19 cellular contexts compared by ENCODE assay signal in the genomic region with DNA sequence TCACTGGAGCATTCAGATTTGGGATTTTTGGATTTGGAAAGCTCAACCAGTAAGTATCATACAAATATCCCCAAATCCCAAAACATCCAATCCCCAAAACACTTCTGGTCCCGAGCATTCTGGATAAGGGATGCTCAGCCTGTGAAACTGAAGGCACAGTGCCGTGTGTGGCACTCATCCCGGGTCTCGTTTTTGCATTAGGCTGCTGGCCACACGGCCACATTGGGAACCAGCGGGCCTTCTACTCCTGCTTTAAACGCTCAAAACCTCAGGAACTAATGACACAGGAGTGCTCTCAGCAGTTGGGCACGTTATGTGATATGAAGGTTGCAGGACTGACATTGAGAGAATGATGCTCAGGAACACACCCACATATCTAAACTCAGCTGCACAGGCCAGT.
"Had no signal": no experiment of that assay in that cellular context is flagged by ENCODE, and none has a peak within 500 bp of the region (broad histone marks: within the 10 kb centered on the region; RNA-seq: fewer than 3 reads in every experiment).

No MANE protein-coding gene starts in this region.

- H3K27me3 Mint-ChIP-seq: type B pancreatic cell had no signal

- H3K9me3 ChIP-seq: colonic mucosa, heart right ventricle, thyroid gland, uterus had no signal

- H3K9me3 Mint-ChIP-seq: nephron, type B pancreatic cell had no signal

- H3K27ac ChIP-seq: colonic mucosa, heart right ventricle, parathyroid adenoma, thyroid gland, uterus had no signal

- DNase-seq: cerebellar nuclear complex; colonic mucosa; effector CD4-positive, alpha-beta T cell; heart right ventricle; islet precursor cell; left ventricle myocardium superior; mesenchymal stem cell; midbrain; occipital lobe; small intestine; stimulated activated CD4-positive, alpha-beta T cell treated with anti-CD3 and anti-CD28 coated beads, Interleukin-2, amount 100 ng/mL, for 48 hours; stimulated activated naive CD4-positive, alpha-beta T cell treated with Interleukin-2 at 50 U/mL for 16 hours; thyroid gland had no signal

- H3K4me3 Mint-ChIP-seq: nephron, type B pancreatic cell had no signal

- H3K4me1 ChIP-seq: colonic mucosa, thyroid gland, uterus had no signal

- H3K27me3 ChIP-seq: colonic mucosa, thyroid gland, uterus had no signal

- H3K27ac Mint-ChIP-seq: nephron, type B pancreatic cell had no signal

- H3K36me3 ChIP-seq: colonic mucosa, heart right ventricle, thyroid gland, uterus had no signal

- H3K4me3 ChIP-seq: colonic mucosa, heart right ventricle, lung, thyroid gland, uterus had no signal

- ATAC-seq: esophagus mucosa had no signal
